ENCODE assay signal across 13 cellular contexts in the genomic region with DNA sequence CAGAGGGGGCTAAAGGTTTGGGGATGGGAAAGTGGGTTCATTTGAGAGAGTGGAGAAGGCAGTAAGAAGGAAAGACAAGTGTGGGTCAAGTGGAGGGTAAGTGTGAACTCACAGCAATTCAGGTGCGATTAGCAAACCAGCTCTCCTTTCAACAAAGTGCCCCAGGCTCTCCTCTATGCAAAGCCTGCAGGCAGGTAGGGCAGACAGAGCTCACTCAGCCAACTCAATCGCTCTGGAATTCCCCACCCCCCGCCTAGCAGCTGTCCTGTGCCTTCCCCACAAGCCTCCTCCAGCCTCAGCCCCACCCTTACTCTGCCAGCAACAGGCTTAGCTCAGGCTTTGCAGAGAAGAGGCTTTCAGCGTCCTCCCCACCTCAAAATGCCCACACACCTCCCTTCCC. TPM values are rescaled to one million over a fixed set of nuclear protein-coding genes. Genes with fewer than 3 reads are reported as not detected.
DNase-seq lines count a peak whose midpoint lies in the region; ATAC-seq, FAIRE-seq and TF ChIP-seq lines count a peak whose summit lies in the region.
"Had no signal": no experiment of that assay in that cellular context is flagged by ENCODE, and none has a peak within 500 bp of the region (broad histone marks: within the 10 kb centered on the region; RNA-seq: fewer than 3 reads in every experiment).

No MANE protein-coding gene starts in this region.

- H3K14ac ChIP-seq in H9 (ENCODE audit: insufficient read depth, low read length) (no peak overlapping the region), H1 (ENCODE audit: insufficient read length) (no peak overlapping the region)

- H2AK5ac ChIP-seq in H9 (ENCODE audit: insufficient read length, low read length) (no peak overlapping the region), H1 (ENCODE audit: low read depth, low read length) (no peak overlapping the region)

- POLR2A ChIA-PET in H1 (lab: Charles Lee; ENCODE audit: partially characterized antibody): no interaction called here

- DNase-seq in H9 (peak; percentile 89), NCI-H526 treated with DMSO at 0.1 percent for 48 hours (lab: John Stamatoyannopoulos, UW) (peak; percentile 21), H1 (ENCODE audit: low read depth in 1 of 2, low spot score in 2 of 2) (peak; percentile 50 to 53), NCI-H1436 treated with DMSO at 0.1 percent for 48 hours (lab: John Stamatoyannopoulos, UW) (no peak), NCI-H1417 treated with DMSO at 0.1 percent for 48 hours (lab: John Stamatoyannopoulos, UW) (no peak)
- DNase-seq: NCI-H2171; retina; stimulated activated CD4-positive, alpha-beta T cell treated with anti-CD3 and anti-CD28 coated beads, Interleukin-2, amount 100 ng/mL, for 48 hours had no signal

- TF ChIP-seq POLR2A in H1 (IDR thresholded peaks at IDR 0.05; ENCODE audit: control extremely low read depth in 1 of 2, low read depth in 2 of 2, low read length in 2 of 2): no peak

- no peak for TF ChIP-seq RAD21 in H1 (IDR thresholded peaks at IDR 0.05 in 1 of 2, conservative IDR thresholded peaks at IDR 0.05 in 1 of 2; ENCODE audit: low read depth in 2 of 2, low read length in 2 of 2)

- peaks cover 15 to 18% of the 10 kb centered on the region in 2 experiments for H3K4me1 Mint-ChIP-seq in H9
- peaks cover 24% of the 10 kb centered on the region for H3K4me1 Mint-ChIP-seq in nephron
- H3K4me1 Mint-ChIP-seq: central memory CD8-positive, alpha-beta T cell had no signal

- no peaks in the 10 kb centered on the region for H3K23me2 ChIP-seq in H9 (ENCODE audit: insufficient read length, low read depth, low read length, poor library complexity, severe bottlenecking)
- no peaks in the 10 kb centered on the region for H3K23me2 ChIP-seq in H1 (ENCODE audit: low read depth, low read length)

- no peak overlapping the region for H3K4me3 ChIP-seq in H1 (ENCODE audit: extremely low read depth in 1 of 4, insufficient read depth in 2 of 4, low read depth in 3 of 4, low read length in 4 of 4)
- H3K4me3 ChIP-seq: BLaER1 treated with 17β-estradiol and CSF1 and Interleukin-3, amounts not matched to agents 10 nM and 100 nM had no signal

- TF ChIP-seq CTCF in H9 (conservative IDR thresholded peaks at IDR 0.05) (no peak), H1 (IDR thresholded peaks at IDR 0.05; ENCODE audit: control extremely low read depth in 1 of 3, insufficient read depth in 1 of 3, low read depth in 1 of 3, low read length in 3 of 3) (no peak), nephron (IDR thresholded peaks at IDR 0.05; ENCODE audit: unreplicated experiment in 3 of 3) (no peak)

- H3K23ac ChIP-seq in H9 (ENCODE audit: insufficient read length, low read depth, low read length) (no peak overlapping the region), H1 (ENCODE audit: insufficient read length) (no peak overlapping the region)

- H3K9me3 ChIP-seq in H9 (ENCODE audit: control insufficient read depth, low read depth, low read length) (peaks cover 7% of the 10 kb centered on the region), H1 (ENCODE audit: insufficient read depth in 2 of 2, low read depth in 1 of 2, low read length in 1 of 2) (no peaks in the 10 kb centered on the region)
- H3K9me3 ChIP-seq: BLaER1 treated with 17β-estradiol and CSF1 and Interleukin-3, amounts not matched to agents 10 nM and 100 nM had no signal

- H3K4ac ChIP-seq in H9 (ENCODE audit: low read depth, low read length) (no peak overlapping the region), H1 (replicated peaks; ENCODE audit: insufficient read length, low read depth, low read length) (no peak overlapping the region)

- no peak overlapping the region for H3K4me2 ChIP-seq in H9 (ENCODE audit: insufficient read depth, insufficient read length, low read length)
- peak overlapping the region in 1 of 2 experiments; percentile 63; a peak in 3 of 4 replicates for H3K4me2 ChIP-seq in H1 (ENCODE audit: insufficient read depth in 1 of 2, low read depth in 2 of 2, low read length in 2 of 2)
- H3K4me2 ChIP-seq: BLaER1 treated with 17β-estradiol and CSF1 and Interleukin-3, amounts not matched to agents 10 nM and 100 nM had no signal

- H2BK15ac ChIP-seq in H9 (ENCODE audit: low read depth, low read length) (no peak overlapping the region), H1 (ENCODE audit: low read length) (no peak overlapping the region)

- H3K79me1 ChIP-seq in H9 (ENCODE audit: insufficient read depth, low read depth, low read length, poor library complexity, severe bottlenecking) (no peaks in the 10 kb centered on the region), H1 (ENCODE audit: low read depth, low read length) (no peaks in the 10 kb centered on the region)

- CTCF ChIA-PET in H1 (lab: Charles Lee; ENCODE audit: partially characterized antibody): no interaction called here

- H2BK5ac ChIP-seq in H9 (ENCODE audit: insufficient read length, low read length) (no peak overlapping the region), H1 (ENCODE audit: low read depth, low read length) (no peak overlapping the region)

- no peak overlapping the region for H2BK20ac ChIP-seq in H9 (ENCODE audit: low read depth, low read length, poor library complexity, severe bottlenecking)
- peak overlapping the region; percentile 72; the same call in 1 of the 2 replicates for H2BK20ac ChIP-seq in H1 (ENCODE audit: low read length)

- H4K20me1 ChIP-seq in H9 (ENCODE audit: control insufficient read depth, insufficient read depth, insufficient read length) (no peaks in the 10 kb centered on the region), H1 (replicated peaks in 1 of 2; ENCODE audit: control insufficient read depth in 1 of 2, insufficient read depth in 2 of 2, low read length in 2 of 2) (no peaks in the 10 kb centered on the region)
- H4K20me1 ChIP-seq: BLaER1 treated with 17β-estradiol and CSF1 and Interleukin-3, amounts not matched to agents 10 nM and 100 nM had no signal

- H4K91ac ChIP-seq in H9 (ENCODE audit: insufficient read length, low read depth, low read length): no peak overlapping the region
- no peak overlapping the region for H4K91ac ChIP-seq in H1 (replicated peaks; ENCODE audit: insufficient read length, low read length)

- H3K27me3 ChIP-seq in H9 (ENCODE audit: insufficient read depth, low read length) (no peaks in the 10 kb centered on the region), H1 (replicated peaks in 1 of 4; ENCODE audit: control insufficient read depth in 3 of 4, extremely low read depth in 1 of 4, insufficient read depth in 3 of 4, low read length in 3 of 4) (no peaks in the 10 kb centered on the region; a peak in 2 of 7 replicates)
- H3K27me3 ChIP-seq: BLaER1 treated with 17β-estradiol and CSF1 and Interleukin-3, amounts not matched to agents 10 nM and 100 nM had no signal

- H2BK120ac ChIP-seq in H9 (ENCODE audit: low read depth, low read length, poor library complexity, severe bottlenecking) (no peak overlapping the region), H1 (replicated peaks; ENCODE audit: low read depth, low read length) (no peak overlapping the region)

- no peak overlapping the region for H3T11ph ChIP-seq in H9 (ENCODE audit: low read length)

- H3K9me3 Mint-ChIP-seq in H9 (peaks cover 74 to 85% of the 10 kb centered on the region in 2 experiments), nephron (peaks cover 16% of the 10 kb centered on the region)
- H3K9me3 Mint-ChIP-seq: central memory CD8-positive, alpha-beta T cell had no signal

- peak overlapping the region in 1 of 3 experiments; percentile 32; a peak in 2 of 7 replicates for H3K27ac Mint-ChIP-seq in H9
- H3K27ac Mint-ChIP-seq in nephron: peak overlapping the region in 1 of 3 experiments; percentile 4

- no peak overlapping the region for H3K9ac ChIP-seq in H9 (ENCODE audit: extremely low read depth, insufficient read length, low read length)
- H3K9ac ChIP-seq in H1 (replicated peaks in 1 of 4; ENCODE audit: extremely low read depth in 1 of 4, low read depth in 3 of 4, low read length in 3 of 4): no peak overlapping the region
- H3K9ac ChIP-seq: BLaER1 treated with 17β-estradiol and CSF1 and Interleukin-3, amounts not matched to agents 10 nM and 100 nM had no signal

- H2AFZ ChIP-seq in H9 (ENCODE audit: low read length): no peak overlapping the region
- no peak overlapping the region for H2AFZ ChIP-seq in H1 (ENCODE audit: low read length)

- peaks cover 0 to 5% (median 4%) of the 10 kb centered on the region in 3 experiments; a peak in 4 of 7 replicates for H3K36me3 Mint-ChIP-seq in H9 (ENCODE audit: insufficient read depth in 1 of 3, low read depth in 3 of 3)
- H3K36me3 Mint-ChIP-seq in nephron (ENCODE audit: low read depth): no peaks in the 10 kb centered on the region

- no peak overlapping the region for H3K56ac ChIP-seq in H9 (ENCODE audit: insufficient read length, low read depth, low read length)
- no peak overlapping the region for H3K56ac ChIP-seq in H1 (replicated peaks; ENCODE audit: insufficient read length, low read depth, low read length)

- H3K27me3 Mint-ChIP-seq in H9 (ENCODE audit: low read depth) (peaks cover 32% of the 10 kb centered on the region), nephron (ENCODE audit: low read depth) (no peaks in the 10 kb centered on the region)

- no peak for TF ChIP-seq EP300 in H1 (IDR thresholded peaks at IDR 0.05; ENCODE audit: borderline replicate concordance in 1 of 2, low read depth in 2 of 2, low read length in 2 of 2)

- ATAC-seq in HG02884 (IDR thresholded peaks at IDR 0.05; ENCODE audit: unreplicated experiment): no peak

- H3K79me2 ChIP-seq in H9 (ENCODE audit: insufficient read depth, low read length): no peaks in the 10 kb centered on the region
- H3K79me2 ChIP-seq in H1 (ENCODE audit: control insufficient read depth in 1 of 2, insufficient read depth in 2 of 2, low read length in 2 of 2): no peaks in the 10 kb centered on the region

- no peaks in the 10 kb centered on the region for H3K36me3 ChIP-seq in H1 (ENCODE audit: control insufficient read depth in 2 of 4, insufficient read depth in 4 of 4, low read length in 3 of 4)
- H3K36me3 ChIP-seq: BLaER1 treated with 17β-estradiol and CSF1 and Interleukin-3, amounts not matched to agents 10 nM and 100 nM had no signal

- H2BK12ac ChIP-seq in H9 (ENCODE audit: insufficient read length, low read depth, low read length): no peak overlapping the region
- H2BK12ac ChIP-seq in H1 (ENCODE audit: low read depth, low read length): no peak overlapping the region

- no CpG with 5 or more reads among the region's 4 CpGs for WGBS in H9 (ENCODE audit: extremely low coverage, insufficient read length, low lambda C conversion rate)
- 3% methylated on average over 3 of the region's 4 CpGs; no CpG with 5 or more reads in 1 of the 2 experiments for WGBS in H1 (ENCODE audit: extremely low coverage in 1 of 2, insufficient coverage in 1 of 2, insufficient read length in 1 of 2, insufficient replicate concordance in 2 of 2, low coverage in 1 of 2, low lambda C conversion rate in 2 of 2, missing lambda C conversion rate in 1 of 2), 2 experiments

- 0 out of 5 replicates have a peak overlapping the region, but pooled peaks of 1 of the 2 experiments have one; percentile 24 for H3K4me3 Mint-ChIP-seq in H9
- peak overlapping the region in 2 of 3 experiments; percentile 3 to 17 for H3K4me3 Mint-ChIP-seq in nephron
- H3K4me3 Mint-ChIP-seq: central memory CD8-positive, alpha-beta T cell; neural crest cell had no signal

- H3K18ac ChIP-seq in H9 (ENCODE audit: insufficient read length, low read depth, low read length) (no peak overlapping the region), H1 (ENCODE audit: extremely low read depth, low read length) (peak overlapping the region; percentile 71)

- no peak overlapping the region for H4K8ac ChIP-seq in H9 (replicated peaks; ENCODE audit: insufficient read length, low read depth, low read length)
- H4K8ac ChIP-seq in H1 (ENCODE audit: extremely low read depth, insufficient read depth, low read length): no peak overlapping the region

- H3K4me1 ChIP-seq in H9 (ENCODE audit: insufficient read depth, low read length): no peaks in the 10 kb centered on the region; the same call in 1 of the 2 replicates
- peaks cover 0 to 4% (median 3%) of the 10 kb centered on the region in 4 experiments; a peak in 3 of 7 replicates for H3K4me1 ChIP-seq in H1 (replicated peaks in 1 of 4; ENCODE audit: control insufficient read depth in 3 of 4, insufficient read depth in 4 of 4, low read length in 3 of 4)

- H4K5ac ChIP-seq in H9 (ENCODE audit: insufficient read length, low read depth, low read length) (no peak overlapping the region), H1 (ENCODE audit: insufficient read length, low read depth, low read length) (no peak overlapping the region)

- peak; percentile 97 for FAIRE-seq in H1 (lab: Jason Lieb, UNC)

- H3K27ac ChIP-seq in H9 (ENCODE audit: insufficient read length, low read depth, low read length) (no peak overlapping the region), H1 (ENCODE audit: low read depth, low read length) (no peak overlapping the region)
- H3K27ac ChIP-seq: BLaER1 treated with 17β-estradiol and CSF1 and Interleukin-3, amounts not matched to agents 10 nM and 100 nM had no signal

RNA-seq across cellular contexts. Expression of a gene that starts 14.8 kb away (rescaled TPM):
- total RNA-seq in H9 (2021): 0.48 and 0.53 TPM in 2 replicates
- 0.09 and 0.11 TPM in 2 replicates for total RNA-seq in H1 (2021; fragmentation: NEBNext Ultra II Directional; extraction: Animal tissue kit (Norgen Biotek cat#: 25700))
- polyA plus RNA-seq in H1 (2011; rRNA removed): 0.20 and 0.26 TPM in 2 replicates
- polyA plus RNA-seq in H1 (2011; cell fraction: cytosol; rRNA removed): 0.21 TPM
- polyA plus RNA-seq in H1 (2011; cell fraction: nucleus; rRNA removed): 0.37 TPM
- polyA plus RNA-seq in H1 (2012, experiment 1 of 2): 0.15 to 0.21 TPM (median 0.16 TPM) in 4 replicates
- 0.13 TPM for polyA plus RNA-seq in H1 (2012, experiment 2 of 2)
- polyA plus RNA-seq in H1 (2013, experiment 1 of 2): 0.10 TPM
- polyA plus RNA-seq in H1 (2013, experiment 2 of 2): 0.07 TPM
- 0.20 and 0.38 TPM in 2 replicates for polyA minus RNA-seq in H1 (2011; rRNA and poly(A)+ RNA removed)
- not detected for polyA minus RNA-seq in H1 (2011; cell fraction: cytosol; rRNA and poly(A)+ RNA removed)
- 0.90 TPM for polyA minus RNA-seq in H1 (2011; cell fraction: nucleus; rRNA and poly(A)+ RNA removed)

Comparison
In these comparisons a context has a peak if more than half of its experiments do, and no peak if none do; other contexts are left out.
1. DNase-seq: peak in H9 (single experiment), NCI-H526 treated with DMSO at 0.1 percent for 48 hours (single experiment) and H1 (2 of 2); none in NCI-H1436 treated with DMSO at 0.1 percent for 48 hours (single experiment) and NCI-H1417 treated with DMSO at 0.1 percent for 48 hours (single experiment).